Comparison of ENCODE assay signal across 11 cellular contexts in the genomic region with DNA sequence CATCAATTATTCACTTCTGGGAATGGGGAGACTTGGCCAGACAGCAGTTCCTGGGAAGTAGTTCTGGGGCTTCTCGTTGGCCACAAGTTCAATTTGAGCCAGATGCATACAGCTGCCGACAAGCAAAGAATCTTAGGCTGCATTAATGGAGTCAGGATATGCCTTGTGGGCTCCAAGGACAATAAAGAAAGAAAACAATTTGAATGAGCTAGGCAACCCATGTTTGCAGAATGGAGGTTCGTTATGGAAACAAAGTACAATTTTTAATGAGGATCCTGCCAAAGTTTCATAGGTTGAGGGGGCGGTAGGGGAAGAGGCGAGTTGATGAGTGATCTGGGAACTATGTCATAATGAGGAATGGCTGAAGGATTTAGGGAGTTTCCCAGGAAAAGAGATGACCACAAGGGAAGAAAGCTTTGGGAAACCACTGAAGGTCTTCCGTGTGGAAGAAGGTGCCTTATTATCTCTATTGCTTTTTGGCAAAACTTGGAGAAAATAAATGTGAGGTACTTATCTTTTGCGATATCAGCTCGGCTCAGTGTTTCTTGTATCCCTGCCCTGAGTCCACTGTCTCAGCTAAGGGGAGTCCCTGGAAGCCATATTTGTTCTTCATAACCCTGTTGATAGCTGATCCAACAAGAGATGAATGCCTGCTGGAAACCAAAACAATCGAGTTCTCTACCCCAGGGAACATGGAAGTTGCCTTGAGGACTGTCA.
DNase-seq lines count a peak whose midpoint lies in the region; ATAC-seq and TF ChIP-seq lines count a peak whose summit lies in the region.
"Had no signal": no experiment of that assay in that cellular context is flagged by ENCODE, and none has a peak within 500 bp of the region (broad histone marks: within the 10 kb centered on the region; RNA-seq: fewer than 3 reads in every experiment).

No MANE protein-coding gene starts in this region.

- POLR2A ChIA-PET in naive thymus-derived CD8-positive, alpha-beta T cell (lab: Charles Lee) = interaction anchor here (0.8 kb wide), 1 partner anchor 9 kb away, joined by 4 read pairs; no protein-coding TSS in a partner anchor

- 0 out of 2 replicates have a peak overlapping the region, but pooled peaks have one; percentile 9 for H3K4me3 ChIP-seq in WI38 (ENCODE audit: low read depth, low read length)

- ATAC-seq in left cardiac atrium (peak; percentile 41 to 78), GM21825 (IDR thresholded peaks at IDR 0.05; ENCODE audit: unreplicated experiment) (no peak), GM18519 (IDR thresholded peaks at IDR 0.05; ENCODE audit: low FRiP score, unreplicated experiment) (no peak)
- no peak for ATAC-seq in stimulated activated effector memory CD8-positive, alpha-beta T cell treated with anti-CD3 and anti-CD28 coated beads, Interleukin-12 subunit alpha, Interleukin-12 subunit beta, amount 100 ng/mL, for 72 hours
- ATAC-seq in naive thymus-derived CD8-positive, alpha-beta T cell = no peak

- no peaks in the 10 kb centered on the region for H3K9me3 Mint-ChIP-seq in stimulated activated effector memory CD8-positive, alpha-beta T cell treated with anti-CD3 and anti-CD28 coated beads, Interleukin-12 subunit alpha, Interleukin-12 subunit beta, amount 100 ng/mL, for 72 hours
- H3K9me3 Mint-ChIP-seq in naive thymus-derived CD8-positive, alpha-beta T cell = no peaks in the 10 kb centered on the region
- H3K9me3 Mint-ChIP-seq: activated B cell treated with CpG ODN at 0.5 μM for 24 hours had no signal

- intact Hi-C loops in left cardiac atrium (cut with DNase I) = no loop called here

- H3K4me1 Mint-ChIP-seq in stimulated activated effector memory CD8-positive, alpha-beta T cell treated with anti-CD3 and anti-CD28 coated beads, Interleukin-12 subunit alpha, Interleukin-12 subunit beta, amount 100 ng/mL, for 72 hours = no peaks in the 10 kb centered on the region
- peaks cover 0 to 4% (median 2%) of the 10 kb centered on the region in 4 donors for H3K4me1 Mint-ChIP-seq in naive thymus-derived CD8-positive, alpha-beta T cell
- H3K4me1 Mint-ChIP-seq: activated B cell treated with CpG ODN at 0.5 μM for 24 hours had no signal

- TF ChIP-seq CTCF in WI38 (IDR thresholded peaks at IDR 0.05; ENCODE audit: low read depth, low read length) = no peak

- no peaks in the 10 kb centered on the region for H3K27me3 Mint-ChIP-seq in naive thymus-derived CD8-positive, alpha-beta T cell
- H3K27me3 Mint-ChIP-seq: activated B cell treated with CpG ODN at 0.5 μM for 24 hours had no signal

- DNase-seq in H4 (ENCODE audit: low spot score) (peak; percentile 41), left cardiac atrium (no peak)
- DNase-seq in stimulated activated effector memory CD8-positive, alpha-beta T cell treated with anti-CD3 and anti-CD28 coated beads, Interleukin-12 subunit alpha, Interleukin-12 subunit beta, amount 100 ng/mL, for 72 hours (ENCODE audit: low spot score in 2 of 2) = no peak
- DNase-seq in naive thymus-derived CD8-positive, alpha-beta T cell = no peak
- DNase-seq in stimulated activated CD4-positive, alpha-beta T cell treated with anti-CD3 and anti-CD28 coated beads, Interleukin-15, amount 100 ng/mL, for 24 hours = no peak
- DNase-seq: activated B cell treated with CpG ODN at 0.5 μM for 24 hours, cortex of kidney, NCI-H187 had no signal

- H3K4me3 Mint-ChIP-seq in stimulated activated effector memory CD8-positive, alpha-beta T cell treated with anti-CD3 and anti-CD28 coated beads, Interleukin-12 subunit alpha, Interleukin-12 subunit beta, amount 100 ng/mL, for 72 hours = no peak overlapping the region
- no peak overlapping the region for H3K4me3 Mint-ChIP-seq in naive thymus-derived CD8-positive, alpha-beta T cell
- H3K4me3 Mint-ChIP-seq: activated B cell treated with CpG ODN at 0.5 μM for 24 hours had no signal

- H3K27ac Mint-ChIP-seq in stimulated activated effector memory CD8-positive, alpha-beta T cell treated with anti-CD3 and anti-CD28 coated beads, Interleukin-12 subunit alpha, Interleukin-12 subunit beta, amount 100 ng/mL, for 72 hours = peak overlapping the region; percentile 7
- peak overlapping the region in 2 of 10 donors; percentile 3 to 51 for H3K27ac Mint-ChIP-seq in naive thymus-derived CD8-positive, alpha-beta T cell
- H3K27ac Mint-ChIP-seq: activated B cell treated with CpG ODN at 0.5 μM for 24 hours had no signal

- no peaks in the 10 kb centered on the region for H3K36me3 Mint-ChIP-seq in stimulated activated effector memory CD8-positive, alpha-beta T cell treated with anti-CD3 and anti-CD28 coated beads, Interleukin-12 subunit alpha, Interleukin-12 subunit beta, amount 100 ng/mL, for 72 hours
- no peaks in the 10 kb centered on the region for H3K36me3 Mint-ChIP-seq in naive thymus-derived CD8-positive, alpha-beta T cell

Comparison
In these comparisons a context has a peak if more than half of its experiments do, and no peak if none do; other contexts are left out.
1. ATAC-seq: peak in left cardiac atrium (2 of 2); none in stimulated activated effector memory CD8-positive, alpha-beta T cell treated with anti-CD3 and anti-CD28 coated beads, Interleukin-12 subunit alpha, Interleukin-12 subunit beta, amount 100 ng/mL, for 72 hours (single experiment), GM21825 (single experiment), naive thymus-derived CD8-positive, alpha-beta T cell (0 of 2) and GM18519 (single experiment).